ENCODE assay signal across 10 cellular contexts in the genomic region with DNA sequence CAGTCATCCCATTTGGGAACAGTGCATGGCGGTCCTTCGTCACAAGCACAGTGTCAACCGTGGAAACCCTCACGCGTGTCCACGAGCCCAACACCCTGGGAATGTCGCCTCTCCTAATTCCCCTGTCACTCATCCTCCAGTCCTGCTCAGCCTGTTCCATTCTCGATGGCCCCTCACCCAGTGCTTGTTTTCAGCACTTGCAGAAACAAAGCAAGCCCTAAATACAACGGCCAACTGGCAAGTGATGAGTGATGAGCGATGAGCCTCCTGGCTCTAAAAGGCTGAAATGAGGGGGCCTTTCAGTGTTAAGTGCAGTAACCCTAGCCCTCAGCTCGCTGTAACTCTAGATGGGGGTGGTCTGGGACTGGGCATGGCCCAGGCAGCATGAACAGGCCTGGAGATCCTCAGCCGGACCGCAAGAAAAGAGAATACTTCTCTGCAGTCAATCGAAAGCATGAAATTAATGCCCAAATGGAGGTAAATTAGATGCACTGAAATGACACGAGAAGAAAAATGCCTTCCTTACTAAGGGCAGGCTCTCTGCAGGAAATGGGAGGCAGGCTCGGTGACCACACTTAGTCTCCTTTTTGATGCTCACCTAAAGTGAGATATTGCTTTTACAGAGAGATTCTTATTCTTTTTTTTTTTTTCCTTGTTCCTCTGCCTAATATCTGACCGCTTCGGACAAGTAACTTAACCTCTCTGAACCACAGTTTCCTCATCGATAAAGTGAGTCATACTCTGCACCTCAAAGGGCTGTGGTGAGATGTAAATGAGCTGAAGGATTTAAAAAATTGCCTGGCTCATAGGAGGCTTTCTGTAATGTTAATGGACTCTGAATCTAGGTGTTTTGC. TPM values are rescaled to one million over a fixed set of nuclear protein-coding genes. Genes with fewer than 3 reads are reported as not detected.
DNase-seq lines count a peak whose midpoint lies in the region; ATAC-seq, FAIRE-seq and TF ChIP-seq lines count a peak whose summit lies in the region.
"Had no signal": no experiment of that assay in that cellular context is flagged by ENCODE, and none has a peak within 500 bp of the region (broad histone marks: within the 10 kb centered on the region; RNA-seq: fewer than 3 reads in every experiment).

No MANE protein-coding gene starts in this region.

- 34% methylated on average over 19 of the region's 19 CpGs for WGBS in GM12878 (ENCODE audit: insufficient coverage, insufficient replicate concordance, low lambda C conversion rate, missing lambda C conversion rate)

- ATAC-seq in GM18867 (IDR thresholded peaks at IDR 0.05; ENCODE audit: unreplicated experiment) (peak; percentile 94), GM21447 (IDR thresholded peaks at IDR 0.05; ENCODE audit: unreplicated experiment) (peak; percentile 92), HG03103 (IDR thresholded peaks at IDR 0.05; ENCODE audit: low read depth, unreplicated experiment) (peak; percentile 86), GM12878 (peak; percentile 90)

- no peaks in the 10 kb centered on the region for H3K36me3 ChIP-seq in GM12878 (ENCODE audit: control insufficient read depth in 2 of 2, insufficient read depth in 2 of 2, low read length in 1 of 2)
- no peaks in the 10 kb centered on the region for H3K36me3 ChIP-seq in colonic mucosa
- H3K36me3 ChIP-seq in left ventricle myocardium inferior: no peaks in the 10 kb centered on the region

- no peak for TF ChIP-seq CTCF in GM12878 (IDR thresholded peaks at IDR 0.05 in 2 of 3, conservative IDR thresholded peaks at IDR 0.05 in 1 of 3; ENCODE audit: control insufficient read depth in 2 of 3, extremely low read depth in 1 of 3, insufficient read depth in 1 of 3, low read depth in 3 of 3, low read length in 3 of 3)
- TF ChIP-seq CTCF in colonic mucosa (IDR thresholded peaks at IDR 0.05): no peak
- no peak for TF ChIP-seq CTCF in left ventricle myocardium inferior (IDR thresholded peaks at IDR 0.05; ENCODE audit: borderline replicate concordance)

- H3K27ac ChIP-seq in GM12878 (ENCODE audit: control insufficient read depth, insufficient read depth) (no peak overlapping the region), colonic mucosa (no peak overlapping the region), left ventricle myocardium inferior (replicated peaks) (no peak overlapping the region)
- H3K27ac ChIP-seq: RWPE1 had no signal

- RAD21 ChIA-PET in GM12878 (lab: Charles Lee; ENCODE audit: unreplicated experiment): interaction anchor here (1.0 kb wide), 1 partner anchor 119 kb away, joined by 4 read pairs; no protein-coding TSS in a partner anchor

- DNase-seq in GM12878 (ENCODE audit: low read depth, low spot score) (peak; percentile 80), colonic mucosa (no peak), left ventricle myocardium inferior (no peak), HuH-7 (ENCODE audit: low spot score) (no peak)
- no peak for DNase-seq in stimulated activated naive CD4-positive, alpha-beta T cell treated with Interleukin-2 at 50 U/mL for 16 hours (lab: John Stamatoyannopoulos, UW)
- DNase-seq: EL had no signal

- no peak for FAIRE-seq in GM12878 (lab: Jason Lieb, UNC)

- H3K9me3 ChIP-seq in GM12878 (replicated peaks; ENCODE audit: control insufficient read depth, insufficient read depth, low read length): no peaks in the 10 kb centered on the region
- no peaks in the 10 kb centered on the region for H3K9me3 ChIP-seq in colonic mucosa
- H3K9me3 ChIP-seq in left ventricle myocardium inferior (replicated peaks): no peaks in the 10 kb centered on the region

- intact Hi-C loops in GM12878 (cut with micrococcal nuclease; ENCODE audit: unreplicated experiment): loop anchor here (2.0 kb wide), 2 partner anchors 119 to 155 kb away; no protein-coding TSS in a partner anchor
- intact Hi-C loops in colonic mucosa (cut with DNase I): loop anchor here (5.0 kb wide), 1 partner anchor 142 kb away; no protein-coding TSS in a partner anchor
- intact Hi-C loops in left ventricle myocardium inferior (cut with micrococcal nuclease): no loop called here

- no peak overlapping the region for H2AFZ ChIP-seq in GM12878 (ENCODE audit: control insufficient read depth, low read depth, low read length)

- H4K20me1 ChIP-seq in GM12878 (ENCODE audit: control insufficient read depth, insufficient read depth): no peaks in the 10 kb centered on the region

- no peaks in the 10 kb centered on the region for H3K79me2 ChIP-seq in GM12878 (ENCODE audit: control insufficient read depth, insufficient read depth, low read length)

- peaks cover 0 to 2% of the 10 kb centered on the region in 2 experiments; a peak in 2 of 4 replicates for H3K27me3 ChIP-seq in GM12878 (replicated peaks in 1 of 2; ENCODE audit: control insufficient read depth in 2 of 2, insufficient read depth in 2 of 2, low read length in 1 of 2)
- no peaks in the 10 kb centered on the region for H3K27me3 ChIP-seq in colonic mucosa
- peaks cover 100% of the 10 kb centered on the region for H3K27me3 ChIP-seq in left ventricle myocardium inferior (ENCODE audit: low read depth)

- BruUV-seq in GM12878 (replicated peaks; lab: Mats Ljungman, UMichigan): no TSS peak

- peak overlapping the region; percentile 78 for H3K4me2 ChIP-seq in GM12878 (ENCODE audit: control insufficient read depth, insufficient read depth)

- no peak for TF ChIP-seq POLR2A in GM12878 (IDR thresholded peaks at IDR 0.05; ENCODE audit: low read depth, low read length)

- CTCF ChIA-PET in GM12878 (lab: Yijun Ruan, JAX): interaction anchor here (5.8 to 11.1 kb wide), 2 partner anchors 58 to 120 kb away, joined by 43 to 201 read pairs; no protein-coding TSS in a partner anchor

- TF ChIP-seq EP300 in GM12878 (IDR thresholded peaks at IDR 0.05; ENCODE audit: borderline replicate concordance in 1 of 2, control insufficient read depth in 1 of 2, low read depth in 2 of 2, low read length in 2 of 2): no peak

- SMC1A ChIA-PET in GM12878 (lab: Charles Lee; ENCODE audit: uncharacterized antibody, unreplicated experiment): interaction anchor here (0.6 to 1.2 kb wide), 4 partner anchors 9 to 119 kb away, joined by 3 to 4 read pairs (median 3); no protein-coding TSS in a partner anchor

- TF ChIP-seq RAD21 in GM12878 (IDR thresholded peaks at IDR 0.05; ENCODE audit: insufficient read depth, low read depth, low read length): no peak

- H3K4me1 ChIP-seq in GM12878 (ENCODE audit: control insufficient read depth, insufficient read depth, low read length) (peaks cover 17% of the 10 kb centered on the region), colonic mucosa (no peaks in the 10 kb centered on the region), left ventricle myocardium inferior (no peaks in the 10 kb centered on the region)

- POLR2A ChIA-PET in GM12878 (lab: Charles Lee): no interaction called here

- in situ Hi-C loops in GM12878 (cut with MboI): no loop called here

- H3K4me3 ChIP-seq in GM12878 (no peak overlapping the region), colonic mucosa (no peak overlapping the region), left ventricle myocardium inferior (no peak overlapping the region)

- H3K9ac ChIP-seq in GM12878 (ENCODE audit: control insufficient read depth, insufficient read depth, low read length) (no peak overlapping the region), colonic mucosa (ENCODE audit: low read depth in 2 of 2, low read length in 2 of 2) (no peak overlapping the region)

TF ChIP-seq in GM12878, 131 proteins besides CTCF, POLR2A, EP300 and RAD21:
- TF ChIP-seq ATF7 (IDR thresholded peaks at IDR 0.05; ENCODE audit: low read depth) (peak; percentile 44; the same call in 1 of the 2 replicates), DPF2 (IDR thresholded peaks at IDR 0.05) (no peak), ETV6 (conservative IDR thresholded peaks at IDR 0.05 in 1 of 2, IDR thresholded peaks at IDR 0.05 in 1 of 2; ENCODE audit: borderline replicate concordance in 1 of 2, low read depth in 1 of 2) (no peak), NFIC (IDR thresholded peaks at IDR 0.05; ENCODE audit: low read depth, low read length) (0 out of 2 replicates have a peak, but pooled peaks have one; percentile 31), NR2F1 (conservative IDR thresholded peaks at IDR 0.05) (peak; percentile 49), RUNX3 (IDR thresholded peaks at IDR 0.05; ENCODE audit: low read length) (peak; percentile 85), IKZF1 (conservative IDR thresholded peaks at IDR 0.05) (no peak), MTA2 (IDR thresholded peaks at IDR 0.05; ENCODE audit: low read depth) (no peak), PAX5 (IDR thresholded peaks at IDR 0.05; ENCODE audit: borderline replicate concordance, low read depth, low read length) (0 out of 2 replicates have a peak, but pooled peaks have one; percentile 9), KLF5 (IDR thresholded peaks at IDR 0.05; ENCODE audit: partially characterized antibody) (no peak)

RNA-seq across cellular contexts. Expression of gene NKX2-3, which starts 22.9 kb away (rescaled TPM):
- total RNA-seq in GM12878 (2013; cell fraction: nucleolus; rRNA removed): not detected in 2 replicates
- total RNA-seq in GM12878 (2014; rRNA removed): not detected in 2 replicates
- total RNA-seq in GM12878 (2014; rRNA removed; fragmentation: Illumina TruSeq; extraction: Trizol): not detected in 2 replicates
- not detected in 2 replicates for total RNA-seq in GM12878 (2021)
- polyA plus RNA-seq in GM12878 (2011; ENCODE audit: low read depth): not detected
- not detected in 2 replicates for polyA plus RNA-seq in GM12878 (2011; rRNA removed)
- not detected in 2 replicates for polyA plus RNA-seq in GM12878 (2011; cell fraction: cytosol; rRNA removed)
- polyA plus RNA-seq in GM12878 (2011; cell fraction: nucleus; rRNA removed): not detected in 2 replicates
- not detected in 2 replicates for polyA plus RNA-seq in GM12878 (2012)
- polyA plus RNA-seq in GM12878 (2014; fragmentation: Illumina TruSeq; extraction: Trizol): not detected in 2 replicates
- polyA plus RNA-seq in GM12878 (2014; fragmentation: Nextera tagmentation; extraction: Ambion mirVana): not detected
- polyA plus RNA-seq in GM12878 (2014; rRNA removed): not detected in 2 replicates
- polyA plus RNA-seq in GM12878 (2016; fragmentation: Nextera tagmentation; extraction: Ambion mirVana): not detected
- polyA minus RNA-seq in GM12878 (2011; rRNA and poly(A)+ RNA removed): not detected in 2 replicates
- not detected in 2 replicates for polyA minus RNA-seq in GM12878 (2011; cell fraction: cytosol; rRNA and poly(A)+ RNA removed)
- not detected in 2 replicates for polyA minus RNA-seq in GM12878 (2011; cell fraction: nucleus; rRNA and poly(A)+ RNA removed)
- 1 to 10 TPM; 5.4 to 7.9 TPM for total RNA-seq in colonic mucosa
- total RNA-seq in left ventricle myocardium inferior: not detected
